In the genomic region with DNA sequence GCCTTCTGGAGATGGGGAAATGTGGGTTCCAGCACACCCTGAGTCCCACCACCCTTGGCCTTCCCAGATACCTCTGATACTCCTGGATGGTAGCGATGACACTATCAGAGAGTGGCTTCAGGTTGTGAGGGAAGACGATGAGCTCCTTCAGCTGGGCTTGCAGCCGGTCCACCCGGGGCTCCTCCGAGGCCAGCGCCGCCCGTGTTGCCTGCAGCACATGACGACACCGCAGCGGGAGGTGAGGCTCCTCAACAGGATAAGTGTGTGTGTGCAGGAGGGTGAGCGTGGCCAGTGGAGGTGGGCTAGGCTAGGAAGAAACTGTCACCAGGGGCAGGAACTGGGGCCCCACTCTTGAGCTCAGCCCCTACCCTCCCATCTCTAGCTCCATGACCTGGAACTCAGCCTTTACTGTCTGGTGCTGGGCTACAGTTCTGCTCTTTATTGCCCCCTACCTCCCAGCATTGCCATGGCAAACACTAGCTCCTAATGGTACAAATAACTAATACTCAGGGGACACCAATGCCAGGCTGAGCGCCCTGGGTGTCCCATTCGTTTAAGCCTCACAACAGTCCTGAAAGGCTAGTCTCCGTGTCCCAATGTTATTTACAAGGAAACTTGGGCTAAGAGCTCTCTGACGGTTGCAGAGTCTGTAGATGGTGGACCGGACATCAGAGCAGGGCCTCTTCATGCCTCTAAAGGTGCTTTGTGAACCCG, we compare ENCODE assay signal across 9 cellular contexts.
A peak's percentile ranks its signal among the peaks of the same experiment; 100 is the strongest.
DNase-seq lines count a peak whose midpoint lies in the region; ATAC-seq and TF ChIP-seq lines count a peak whose summit lies in the region.
"Had no signal": no experiment of that assay in that cellular context is flagged by ENCODE, and none has a peak within 500 bp of the region (broad histone marks: within the 10 kb centered on the region; RNA-seq: fewer than 3 reads in every experiment).

No MANE protein-coding gene starts in this region.

- peaks cover 16% of the 10 kb centered on the region for H3K27me3 Mint-ChIP-seq in type B pancreatic cell

- H3K4me3 Mint-ChIP-seq in type B pancreatic cell: no peak overlapping the region

- no peak overlapping the region for H3K4me2 ChIP-seq in OCI-LY7 (ENCODE audit: low read length)

- no peak overlapping the region for H3K27ac Mint-ChIP-seq in type B pancreatic cell

- H3K4me1 Mint-ChIP-seq in type B pancreatic cell (ENCODE audit: unreplicated experiment): peaks cover 4% of the 10 kb centered on the region

- peak; percentile 32 for ATAC-seq in Right ventricle myocardium superior (ENCODE audit: poor library complexity)
- ATAC-seq in HG02759 (IDR thresholded peaks at IDR 0.05; ENCODE audit: unreplicated experiment): no peak

- intact Hi-C loops in Right ventricle myocardium superior (cut with DNase I): no loop called here
- intact Hi-C loops in cardiac septum (cut with DNase I): no loop called here
- intact Hi-C loops in OCI-LY7 (cut with micrococcal nuclease; ENCODE audit: unreplicated experiment): no loop called here

- H3K4me1 ChIP-seq in OCI-LY7 (ENCODE audit: insufficient read depth, low read length, poor library complexity, severe bottlenecking): peaks cover 11% of the 10 kb centered on the region
- H3K4me1 ChIP-seq: Peyer's patch had no signal

- no peaks in the 10 kb centered on the region for H3K9me3 Mint-ChIP-seq in type B pancreatic cell

- no peaks in the 10 kb centered on the region for H3K36me3 ChIP-seq in OCI-LY7 (ENCODE audit: insufficient read depth, low read length)

- TF ChIP-seq CTCF in OCI-LY7 (conservative IDR thresholded peaks at IDR 0.05; ENCODE audit: low read length) (peak; percentile 79), type B pancreatic cell (conservative IDR thresholded peaks at IDR 0.05) (peak; percentile 51)

- H3K4me3 ChIP-seq in OCI-LY7 (ENCODE audit: low read depth, low read length, poor library complexity, severe bottlenecking): no peak overlapping the region
- H3K4me3 ChIP-seq: Peyer's patch had no signal

- no peaks in the 10 kb centered on the region for H3K9me2 ChIP-seq in OCI-LY7 (ENCODE audit: insufficient read depth, low read length)

- BruUV-seq in OCI-LY7 (replicated peaks; lab: Mats Ljungman, UMichigan): no TSS peak

- POLR2A ChIA-PET in OCI-LY7 (lab: Charles Lee): interaction anchor here (0.6 to 2.4 kb wide), 9 partner anchors 9 to 84 kb away, joined by 3 to 15 read pairs (median 4); no protein-coding TSS in a partner anchor

- no peak overlapping the region for H3K27ac ChIP-seq in OCI-LY7 (ENCODE audit: low read depth, low read length, poor library complexity, severe bottlenecking)
- H3K27ac ChIP-seq: Peyer's patch had no signal

- no peak for DNase-seq in Right ventricle myocardium superior
- DNase-seq in cardiac septum (ENCODE audit: low spot score): no peak
- peak; percentile 61 for DNase-seq in OCI-LY7 (ENCODE audit: low spot score)
- peak; percentile 27 for DNase-seq in germinal center (ENCODE audit: low spot score)
- no peak for DNase-seq in type B pancreatic cell (ENCODE audit: extremely low spot score, unreplicated experiment)
- no peak for DNase-seq in NCI-H187 treated with DMSO at 0.1 percent for 48 hours (lab: John Stamatoyannopoulos, UW)
- DNase-seq in activated effector memory CD4-positive, alpha-beta T cell treated with anti-CD3 and anti-CD28 coated beads, Interleukin-2, amount 50 U/mL, for 16 hours: no peak
- DNase-seq: Peyer's patch had no signal

- H3K79me2 ChIP-seq in OCI-LY7 (ENCODE audit: insufficient read depth, low read depth, low read length): no peaks in the 10 kb centered on the region

- H2AFZ ChIP-seq in OCI-LY7 (ENCODE audit: low read length): 0 out of 2 replicates have a peak overlapping the region, but pooled peaks have one; percentile 15

- H4K20me1 ChIP-seq in OCI-LY7 (ENCODE audit: insufficient read depth, low read length): no peaks in the 10 kb centered on the region

- no peaks in the 10 kb centered on the region for H3K9me3 ChIP-seq in OCI-LY7 (ENCODE audit: low read length)
- H3K9me3 ChIP-seq: Peyer's patch had no signal

- no peaks in the 10 kb centered on the region for H3K36me3 Mint-ChIP-seq in type B pancreatic cell

- CTCF ChIA-PET in OCI-LY7 (lab: Charles Lee; ENCODE audit: unreplicated experiment): interaction anchor here (0.6 to 2.0 kb wide), 11 partner anchors 10 to 128 kb away, joined by 3 to 9 read pairs (median 3); no protein-coding TSS in a partner anchor

Comparison
In these comparisons a context has a peak if more than half of its experiments do, and no peak if none do; other contexts are left out.
1. DNase-seq: peak in OCI-LY7 (single experiment) and germinal center (single experiment); none in Right ventricle myocardium superior (single experiment), cardiac septum (single experiment), type B pancreatic cell (single experiment), NCI-H187 treated with DMSO at 0.1 percent for 48 hours (single experiment) and activated effector memory CD4-positive, alpha-beta T cell treated with anti-CD3 and anti-CD28 coated beads, Interleukin-2, amount 50 U/mL, for 16 hours (single experiment).